ENCODE assay signal across 31 cellular contexts in the genomic region with DNA sequence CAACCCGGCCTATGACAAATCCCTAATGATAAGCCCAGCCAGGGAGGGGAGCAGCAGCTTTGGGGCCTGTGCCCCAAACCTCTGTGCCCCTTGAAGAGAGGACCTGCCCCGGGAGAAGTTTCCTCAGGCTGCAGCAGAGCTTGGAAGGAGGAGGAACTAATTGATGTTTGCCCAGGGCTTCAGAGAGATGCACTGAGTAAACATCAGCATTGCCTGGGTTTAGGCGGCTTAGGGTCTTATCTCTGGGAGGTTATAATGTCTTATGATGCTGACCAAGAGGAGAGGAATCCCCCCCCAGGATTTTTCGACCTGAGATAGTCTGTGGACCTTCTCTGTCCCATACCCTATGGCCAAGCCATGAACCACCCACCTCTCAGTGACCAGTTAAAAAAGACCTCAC.
"Had no signal": no experiment of that assay in that cellular context is flagged by ENCODE, and none has a peak within 500 bp of the region (broad histone marks: within the 10 kb centered on the region; RNA-seq: fewer than 3 reads in every experiment).

No MANE protein-coding gene starts in this region.

- H3K9me3 Mint-ChIP-seq: activated B cell treated with CpG ODN at 0.5 μM for 24 hours; activated CD8-positive, alpha-beta T cell treated with anti-CD3 and anti-CD28 coated beads for 36 hours; activated naive CD4-positive, alpha-beta T cell treated with anti-CD3 and anti-CD28 coated beads for 36 hours; activated naive CD4-positive, alpha-beta T cell treated with anti-CD3 and anti-CD28 coated beads, Interleukin-2, amount 50 U/mL, for 24 hours; activated naive CD8-positive, alpha-beta T cell treated with anti-CD3 and anti-CD28 coated beads for 36 hours; activated naive CD8-positive, alpha-beta T cell treated with anti-CD3 and anti-CD28 coated beads, Interleukin-2, amount 50 U/mL, for 24 hours; activated T-cell treated with anti-CD3 and anti-CD28 coated beads, Interleukin-2, amount 50 U/mL, for 4 hours; activated T-helper 1 cell treated with anti-CD3 and anti-CD28 coated beads, Interleukin-12 subunit alpha, Interleukin-12 subunit beta, Interleukin-2, Interleukin-4 antibody, amounts not matched to agents 30 ng/mL and 10 ng/mL and 1 ng/mL, durations not matched to agents 14 hours and 24 hours and 36 hours; activated T-helper 2 cell treated with anti-CD3 and anti-CD28 coated beads, Interferon-gamma antibody, Interleukin-2, Interleukin-4, amounts not matched to agents 10 μg/mL and 5 μg/mL and 100 μg/mL, durations not matched to agents 14 hours and 24 hours and 36 hours; T-helper 2 cell treated with Interferon-gamma antibody and Interleukin-4, amounts not matched to agents 5 μg/mL and 100 μg/mL, for 36 hours had no signal

- H3K27me3 ChIP-seq: adrenal gland, body of pancreas, colonic mucosa had no signal

- H3K4me1 Mint-ChIP-seq: activated B cell treated with CpG ODN at 0.5 μM for 24 hours; activated naive CD4-positive, alpha-beta T cell treated with anti-CD3 and anti-CD28 coated beads, Interleukin-2, amount 50 U/mL, for 24 hours; activated naive CD8-positive, alpha-beta T cell treated with anti-CD3 and anti-CD28 coated beads for 36 hours; activated naive CD8-positive, alpha-beta T cell treated with anti-CD3 and anti-CD28 coated beads, Interleukin-2, amount 50 U/mL, for 24 hours had no signal

- H3K27me3 Mint-ChIP-seq: activated CD8-positive, alpha-beta T cell treated with anti-CD3 and anti-CD28 coated beads for 36 hours; activated naive CD4-positive, alpha-beta T cell treated with anti-CD3 and anti-CD28 coated beads, Interleukin-2, amount 50 U/mL, for 24 hours; activated naive CD8-positive, alpha-beta T cell treated with anti-CD3 and anti-CD28 coated beads for 36 hours; activated naive CD8-positive, alpha-beta T cell treated with anti-CD3 and anti-CD28 coated beads, Interleukin-2, amount 50 U/mL, for 24 hours had no signal

- FAIRE-seq: frontal cortex had no signal

- H3K9me3 ChIP-seq: adrenal gland, body of pancreas, colonic mucosa had no signal

- H3K36me3 Mint-ChIP-seq: activated naive CD4-positive, alpha-beta T cell treated with anti-CD3 and anti-CD28 coated beads, Interleukin-2, amount 50 U/mL, for 24 hours; activated naive CD8-positive, alpha-beta T cell treated with anti-CD3 and anti-CD28 coated beads for 36 hours had no signal

- ATAC-seq: activated CD4-positive, CD25-positive, alpha-beta regulatory T cell treated with anti-CD3 and anti-CD28 coated beads, Interleukin-2, amount 50 U/mL, for 24 hours; activated CD8-positive, alpha-beta T cell treated with anti-CD3 and anti-CD28 coated beads for 36 hours; activated naive CD8-positive, alpha-beta T cell treated with anti-CD3 and anti-CD28 coated beads, Interleukin-2, amount 50 U/mL, for 24 hours; activated T-cell treated with anti-CD3 and anti-CD28 coated beads, Interleukin-2, amount 50 U/mL, for 4 hours; body of pancreas; esophagus mucosa; T-helper 17 cell had no signal

- H3K27ac ChIP-seq: adrenal gland, body of pancreas, colonic mucosa, WERI-Rb-1 had no signal

- H3K4me3 ChIP-seq: adrenal gland, body of pancreas, colonic mucosa had no signal

- H3K27ac Mint-ChIP-seq: activated B cell treated with CpG ODN at 0.5 μM for 24 hours; activated CD8-positive, alpha-beta T cell treated with anti-CD3 and anti-CD28 coated beads for 36 hours; activated naive CD4-positive, alpha-beta T cell treated with anti-CD3 and anti-CD28 coated beads for 36 hours; activated naive CD4-positive, alpha-beta T cell treated with anti-CD3 and anti-CD28 coated beads, Interleukin-2, amount 50 U/mL, for 24 hours; activated naive CD8-positive, alpha-beta T cell treated with anti-CD3 and anti-CD28 coated beads for 36 hours; activated naive CD8-positive, alpha-beta T cell treated with anti-CD3 and anti-CD28 coated beads, Interleukin-2, amount 50 U/mL, for 24 hours; activated T-helper 1 cell treated with anti-CD3 and anti-CD28 coated beads, Interleukin-12 subunit alpha, Interleukin-12 subunit beta, Interleukin-2, Interleukin-4 antibody, amounts not matched to agents 30 ng/mL and 10 ng/mL and 1 ng/mL, durations not matched to agents 14 hours and 24 hours and 36 hours; activated T-helper 2 cell treated with anti-CD3 and anti-CD28 coated beads, Interferon-gamma antibody, Interleukin-2, Interleukin-4, amounts not matched to agents 10 μg/mL and 5 μg/mL and 100 μg/mL, durations not matched to agents 14 hours and 24 hours and 36 hours; T-helper 17 cell; T-helper 2 cell treated with Interferon-gamma antibody and Interleukin-4, amounts not matched to agents 5 μg/mL and 100 μg/mL, for 36 hours had no signal

- H3K4me3 Mint-ChIP-seq: activated B cell treated with CpG ODN at 0.5 μM for 24 hours; activated CD8-positive, alpha-beta T cell treated with anti-CD3 and anti-CD28 coated beads for 36 hours; activated naive CD4-positive, alpha-beta T cell treated with anti-CD3 and anti-CD28 coated beads for 36 hours; activated naive CD4-positive, alpha-beta T cell treated with anti-CD3 and anti-CD28 coated beads, Interleukin-2, amount 50 U/mL, for 24 hours; activated naive CD8-positive, alpha-beta T cell treated with anti-CD3 and anti-CD28 coated beads for 36 hours; activated naive CD8-positive, alpha-beta T cell treated with anti-CD3 and anti-CD28 coated beads, Interleukin-2, amount 50 U/mL, for 24 hours; activated T-cell treated with anti-CD3 and anti-CD28 coated beads, Interleukin-2, amount 50 U/mL, for 4 hours; activated T-helper 1 cell treated with anti-CD3 and anti-CD28 coated beads, Interleukin-12 subunit alpha, Interleukin-12 subunit beta, Interleukin-2, Interleukin-4 antibody, amounts not matched to agents 30 ng/mL and 10 ng/mL and 1 ng/mL, durations not matched to agents 14 hours and 24 hours and 36 hours; T-helper 17 cell; T-helper 2 cell treated with Interferon-gamma antibody and Interleukin-4, amounts not matched to agents 5 μg/mL and 100 μg/mL, for 36 hours had no signal

- H3K36me3 ChIP-seq: adrenal gland, colonic mucosa, WERI-Rb-1 had no signal

- DNase-seq: activated B cell treated with CpG ODN at 0.5 μM for 24 hours; activated CD4-positive, alpha-beta T cell treated with anti-CD3 and anti-CD28 coated beads for 48 hours; activated CD4-positive, alpha-beta T cell treated with anti-CD3 and anti-CD28 coated beads, Interleukin-2, amount 50 U/mL, for 1 hour; activated CD4-positive, alpha-beta T cell treated with anti-CD3 and anti-CD28 coated beads, Interleukin-2, amount 50 U/mL, for 48 hours; activated CD8-positive, alpha-beta memory T cell treated with anti-CD3 and anti-CD28 coated beads for 24 hours; activated CD8-positive, alpha-beta T cell treated with anti-CD3 and anti-CD28 coated beads for 36 hours; activated effector memory CD4-positive, alpha-beta T cell treated with anti-CD3 and anti-CD28 coated beads, Interleukin-2, amount 50 U/mL, for 16 hours; activated naive CD4-positive, alpha-beta T cell treated with anti-CD3 and anti-CD28 coated beads for 36 hours; activated naive CD8-positive, alpha-beta T cell treated with anti-CD3 and anti-CD28 coated beads for 36 hours; activated naive CD8-positive, alpha-beta T cell treated with anti-CD3 and anti-CD28 coated beads, Interleukin-2, amount 50 U/mL, for 24 hours; activated T-cell treated with anti-CD3 and anti-CD28 coated beads, Interleukin-2, amount 50 U/mL, for 4 hours; amygdala; aorta; body of pancreas; central memory CD4-positive, alpha-beta T cell; cerebellar nuclear complex; colonic mucosa; effector CD8-positive, alpha-beta T cell; foreskin fibroblast; head of caudate nucleus; T-helper 17 cell; T1000; WERI-Rb-1 had no signal

- H3K4me1 ChIP-seq: adrenal gland, colonic mucosa had no signal
